In genomic region chr10:90148121-90148855, GRCh38 we compare ENCODE assay signal across 10 cellular contexts.
DNase-seq lines count a peak whose midpoint lies in the region; ATAC-seq, FAIRE-seq and TF ChIP-seq lines count a peak whose summit lies in the region.
"Had no signal": no experiment of that assay in that cellular context is flagged by ENCODE, and none has a peak within 500 bp of the region (broad histone marks: within the 10 kb centered on the region; RNA-seq: fewer than 3 reads in every experiment).

No MANE protein-coding gene starts in this region.

- H3K36me3 ChIP-seq in GM23248 (ENCODE audit: low read depth): no peaks in the 10 kb centered on the region
- no peaks in the 10 kb centered on the region for H3K36me3 ChIP-seq in OCI-LY3 (replicated peaks; ENCODE audit: low read depth, low read length)
- H3K36me3 ChIP-seq in prostate gland: no peaks in the 10 kb centered on the region

- H2AFZ ChIP-seq in GM23248 (no peak overlapping the region), OCI-LY3 (ENCODE audit: low read depth, low read length) (no peak overlapping the region)

- intact Hi-C loops in prostate gland (cut with DNase I): no loop called here

- H3K27me3 ChIP-seq in GM23248 (replicated peaks; ENCODE audit: insufficient read depth): no peaks in the 10 kb centered on the region
- H3K27me3 ChIP-seq in OCI-LY3 (ENCODE audit: low read depth, low read length): no peaks in the 10 kb centered on the region
- H3K27me3 ChIP-seq in prostate gland (replicated peaks; ENCODE audit: insufficient read depth): no peaks in the 10 kb centered on the region

- H3K9me3 ChIP-seq in GM23248 (ENCODE audit: low read depth) (no peaks in the 10 kb centered on the region), OCI-LY3 (ENCODE audit: insufficient read depth, low read length) (no peaks in the 10 kb centered on the region), prostate gland (no peaks in the 10 kb centered on the region)

- TF ChIP-seq CTCF in OCI-LY3 (IDR thresholded peaks at IDR 0.05; ENCODE audit: low read depth, low read length): peak; percentile 75
- peak in 2 of 4 experiments; percentile 8 to 45 for TF ChIP-seq CTCF in prostate gland (IDR thresholded peaks at IDR 0.05)

- H3K79me2 ChIP-seq in GM23248 (ENCODE audit: insufficient read depth) (no peaks in the 10 kb centered on the region), OCI-LY3 (ENCODE audit: low read length) (no peaks in the 10 kb centered on the region)

- H3K27ac ChIP-seq in GM23248 (no peak overlapping the region), OCI-LY3 (ENCODE audit: low read length) (no peak overlapping the region), prostate gland (no peak overlapping the region)

- no peak for ATAC-seq in HG03045 (IDR thresholded peaks at IDR 0.05; ENCODE audit: unreplicated experiment)

- no peak overlapping the region for H3K9ac ChIP-seq in GM23248
- H3K9ac ChIP-seq in OCI-LY3 (ENCODE audit: low read length): no peak overlapping the region

- no peaks in the 10 kb centered on the region for H3F3A ChIP-seq in GM23248 (ENCODE audit: insufficient read depth)

- FAIRE-seq in A204.1 (lab: Jason Lieb, UNC): peak; percentile 88
- FAIRE-seq: colon had no signal

- H3K4me2 ChIP-seq in GM23248 (ENCODE audit: unreplicated experiment) (no peak overlapping the region), OCI-LY3 (ENCODE audit: low read length) (no peak overlapping the region)

- 15 to 22% methylated on average over 6 of the region's 6 CpGs for WGBS in GM23248 (ENCODE audit: low coverage in 1 of 2, low lambda C conversion rate in 2 of 2, missing lambda C conversion rate in 2 of 2), 2 experiments
- whole genome bisulfite sequencing in prostate gland: 71% methylated on average over 6 of the region's 6 CpGs

- DNase-seq in GM23248: peak; percentile 18
- peak; percentile 49 for DNase-seq in fibroblast of the conjunctiva (ENCODE audit: low read depth)
- no peak for DNase-seq in SKM-1 treated with dmso at 0.1 percent for 144 hours (lab: John Stamatoyannopoulos, UW; ENCODE audit: unreplicated experiment)
- no peak for DNase-seq in activated CD4-positive, alpha-beta T cell treated with anti-CD3 and anti-CD28 coated beads for 1 hour
- no peak for DNase-seq in prostate gland (ENCODE audit: low spot score)
- DNase-seq: NCI-H774 had no signal

- H4K20me1 ChIP-seq in GM23248 (ENCODE audit: insufficient read depth) (no peaks in the 10 kb centered on the region), OCI-LY3 (ENCODE audit: insufficient read depth, low read length) (no peaks in the 10 kb centered on the region)

- in situ Hi-C loops in GM23248 (cut with MboI): no loop called here

- H3K4me1 ChIP-seq in GM23248 (ENCODE audit: insufficient read depth): no peaks in the 10 kb centered on the region
- no peaks in the 10 kb centered on the region for H3K4me1 ChIP-seq in OCI-LY3 (ENCODE audit: low read length)
- no peaks in the 10 kb centered on the region for H3K4me1 ChIP-seq in prostate gland (replicated peaks)

- no peak for TF ChIP-seq POLR2A in prostate gland (IDR thresholded peaks at IDR 0.05)

- no peak overlapping the region for H3K4me3 ChIP-seq in GM23248
- no peak overlapping the region for H3K4me3 ChIP-seq in OCI-LY3 (ENCODE audit: low read length)
- H3K4me3 ChIP-seq in prostate gland: no peak overlapping the region

- H3K9me2 ChIP-seq in GM23248 (ENCODE audit: insufficient read depth): no peaks in the 10 kb centered on the region

Comparison
In these comparisons a context has a peak if more than half of its experiments do, and no peak if none do; other contexts are left out.
1. DNase-seq: peak in GM23248 (single experiment) and fibroblast of the conjunctiva (single experiment); none in SKM-1 treated with dmso at 0.1 percent for 144 hours (single experiment), activated CD4-positive, alpha-beta T cell treated with anti-CD3 and anti-CD28 coated beads for 1 hour (single experiment) and prostate gland (single experiment).